ENCODE assay signal across 9 cellular contexts in genomic region chr7:133853706-133854276, GRCh38.
A peak's percentile ranks its signal among the peaks of the same experiment; 100 is the strongest.
DNase-seq lines count a peak whose midpoint lies in the region; ATAC-seq and TF ChIP-seq lines count a peak whose summit lies in the region.
"Had no signal": no experiment of that assay in that cellular context is flagged by ENCODE, and none has a peak within 500 bp of the region (broad histone marks: within the 10 kb centered on the region; RNA-seq: fewer than 3 reads in every experiment).

No MANE protein-coding gene starts in this region.

- peaks cover 2% of the 10 kb centered on the region for H3K4me1 Mint-ChIP-seq in activated naive CD8-positive, alpha-beta T cell treated with anti-CD3 and anti-CD28 coated beads, Interleukin-2, amount 10 ng/mL, durations not matched to agents 7 days and 5 days

- DNase-seq in AG08396 (ENCODE audit: low spot score) (peak; percentile 62), GM12865 (ENCODE audit: low read depth) (peak; percentile 63), NCI-H2196 treated with DMSO at 0.1 percent for 48 hours (lab: John Stamatoyannopoulos, UW; ENCODE audit: unreplicated experiment) (peak; percentile 80), kidney epithelial cell (ENCODE audit: low read depth) (peak; percentile 89), anterior cingulate cortex (lab: John Stamatoyannopoulos, UW) (no peak)
- no peak for DNase-seq in activated naive CD8-positive, alpha-beta T cell treated with anti-CD3 and anti-CD28 coated beads, Interleukin-2, amount 10 ng/mL, durations not matched to agents 7 days and 5 days

- H3K36me3 Mint-ChIP-seq in activated naive CD8-positive, alpha-beta T cell treated with anti-CD3 and anti-CD28 coated beads, Interleukin-2, amount 10 ng/mL, durations not matched to agents 7 days and 5 days = no peaks in the 10 kb centered on the region

- H3K4me3 ChIP-seq in GM12865 (ENCODE audit: low read depth, low read length) (no peak overlapping the region), kidney epithelial cell (ENCODE audit: low read depth, low read length) (no peak overlapping the region)

- no peaks in the 10 kb centered on the region for H3K27me3 ChIP-seq in kidney epithelial cell (ENCODE audit: control insufficient read depth, insufficient read depth, low read length)

- TF ChIP-seq CTCF in GM12865 (IDR thresholded peaks at IDR 0.05; ENCODE audit: insufficient read depth, low read depth, low read length, missing control alignments) (peak; percentile 55), kidney epithelial cell (IDR thresholded peaks at IDR 0.05; ENCODE audit: insufficient read depth, low read length, poor library complexity, severe bottlenecking) (peak; percentile 71)

- H3K27ac Mint-ChIP-seq in activated naive CD8-positive, alpha-beta T cell treated with anti-CD3 and anti-CD28 coated beads, Interleukin-2, amount 10 ng/mL, durations not matched to agents 7 days and 5 days = no peak overlapping the region
- H3K27ac Mint-ChIP-seq: naive thymus-derived CD8-positive, alpha-beta T cell had no signal

- ATAC-seq in HG02981 (IDR thresholded peaks at IDR 0.05; ENCODE audit: unreplicated experiment) (peak; percentile 66), HG03565 (IDR thresholded peaks at IDR 0.05; ENCODE audit: unreplicated experiment) (no peak)
- ATAC-seq in activated naive CD8-positive, alpha-beta T cell treated with anti-CD3 and anti-CD28 coated beads, Interleukin-2, amount 10 ng/mL, durations not matched to agents 7 days and 5 days (ENCODE audit: low read depth) = peak; percentile 50
- ATAC-seq: naive thymus-derived CD8-positive, alpha-beta T cell had no signal

- H3K27me3 Mint-ChIP-seq in activated naive CD8-positive, alpha-beta T cell treated with anti-CD3 and anti-CD28 coated beads, Interleukin-2, amount 10 ng/mL, durations not matched to agents 7 days and 5 days = no peaks in the 10 kb centered on the region
- H3K27me3 Mint-ChIP-seq: naive thymus-derived CD8-positive, alpha-beta T cell had no signal

- POLR2A ChIA-PET in activated naive CD8-positive, alpha-beta T cell treated with anti-CD3 and anti-CD28 coated beads, Interleukin-2, amount 10 ng/mL, durations not matched to agents 7 days and 5 days (lab: Charles Lee) = no interaction called here

- no peak overlapping the region for H3K4me3 Mint-ChIP-seq in activated naive CD8-positive, alpha-beta T cell treated with anti-CD3 and anti-CD28 coated beads, Interleukin-2, amount 10 ng/mL, durations not matched to agents 7 days and 5 days
- H3K4me3 Mint-ChIP-seq: naive thymus-derived CD8-positive, alpha-beta T cell had no signal

- no peaks in the 10 kb centered on the region for H3K9me3 Mint-ChIP-seq in activated naive CD8-positive, alpha-beta T cell treated with anti-CD3 and anti-CD28 coated beads, Interleukin-2, amount 10 ng/mL, durations not matched to agents 7 days and 5 days
- H3K9me3 Mint-ChIP-seq: naive thymus-derived CD8-positive, alpha-beta T cell had no signal

- no peaks in the 10 kb centered on the region for H3K36me3 ChIP-seq in kidney epithelial cell (ENCODE audit: control insufficient read depth, insufficient read depth, low read length)

Comparison
In these comparisons a context has a peak if more than half of its experiments do, and no peak if none do; other contexts are left out.
1. DNase-seq: peak in AG08396 (single experiment), GM12865 (single experiment), NCI-H2196 treated with DMSO at 0.1 percent for 48 hours (single experiment) and kidney epithelial cell (single experiment); none in activated naive CD8-positive, alpha-beta T cell treated with anti-CD3 and anti-CD28 coated beads, Interleukin-2, amount 10 ng/mL, durations not matched to agents 7 days and 5 days (single experiment) and anterior cingulate cortex (0 of 58).